Comparison of ENCODE assay signal across 10 cellular contexts in the genomic region with DNA sequence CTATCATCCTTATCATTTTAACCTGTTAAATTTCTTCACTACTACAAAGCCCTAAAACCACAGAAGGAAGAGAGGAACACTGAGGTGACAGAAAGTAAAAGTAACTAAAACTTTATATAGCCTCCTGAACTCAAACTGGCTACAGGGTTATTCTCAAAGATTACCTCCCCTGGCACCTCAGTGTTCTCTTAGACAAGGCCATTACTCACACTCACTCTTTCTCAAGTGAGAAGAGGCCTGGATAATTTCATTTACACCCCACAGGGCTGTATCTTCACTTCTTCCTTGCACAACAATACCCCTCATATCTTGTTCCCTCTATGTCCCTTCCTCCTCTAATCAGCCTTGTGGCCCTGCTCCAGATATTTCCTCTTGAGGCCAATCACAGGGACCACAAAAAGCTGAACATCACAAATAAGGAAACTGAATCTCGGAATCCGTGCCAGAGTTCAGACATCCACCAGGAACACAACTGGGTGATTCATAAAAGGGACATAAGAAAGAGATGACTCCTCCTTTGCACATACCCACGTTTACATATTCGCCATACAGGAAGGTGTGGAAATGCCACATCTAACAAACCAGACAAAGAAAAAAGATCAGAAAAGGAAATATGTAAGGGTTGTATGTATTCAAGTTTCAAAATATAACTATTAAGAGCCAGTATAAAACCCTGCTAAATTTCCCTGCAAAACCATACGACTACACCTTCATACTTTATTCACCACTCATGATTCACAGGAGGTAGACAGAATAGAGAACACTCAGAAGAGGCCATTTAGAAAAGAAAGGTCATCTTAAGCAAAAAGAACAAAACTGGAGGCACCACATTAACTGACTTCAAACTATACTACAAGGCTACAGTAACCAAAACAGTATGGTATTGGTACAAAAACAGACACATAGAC. TPM values are rescaled to one million over a fixed set of nuclear protein-coding genes. Genes with fewer than 3 reads are reported as not detected.
A peak's percentile ranks its signal among the peaks of the same experiment; 100 is the strongest.
DNase-seq lines count a peak whose midpoint lies in the region; ATAC-seq and TF ChIP-seq lines count a peak whose summit lies in the region.
"Had no signal": no experiment of that assay in that cellular context is flagged by ENCODE, and none has a peak within 500 bp of the region (broad histone marks: within the 10 kb centered on the region; RNA-seq: fewer than 3 reads in every experiment).

No MANE protein-coding gene starts in this region.

- H3K36me3 ChIP-seq in vagina = no peaks in the 10 kb centered on the region
- H3K36me3 ChIP-seq: BLaER1 had no signal

- H3K9me3 ChIP-seq in vagina = no peaks in the 10 kb centered on the region

- intact Hi-C loops in left cardiac atrium (cut with DNase I) (no loop called here), vagina (cut with DNase I) (no loop called here)

- no peaks in the 10 kb centered on the region for H3K36me3 Mint-ChIP-seq in activated T-cell treated with anti-CD3 and anti-CD28 coated beads, Interleukin-2, amount 50 U/mL, for 4 hours (ENCODE audit: insufficient read depth)

- ATAC-seq in activated T-cell treated with anti-CD3 and anti-CD28 coated beads, Interleukin-2, amount 50 U/mL, for 4 hours = peak; percentile 78
- peak; percentile 75 to 80 for ATAC-seq in left cardiac atrium

- H3K9me3 Mint-ChIP-seq in activated T-cell treated with anti-CD3 and anti-CD28 coated beads, Interleukin-2, amount 50 U/mL, for 4 hours = no peaks in the 10 kb centered on the region

- peaks cover 37% of the 10 kb centered on the region for H3K4me1 ChIP-seq in vagina

- no peak overlapping the region for H3K4me3 ChIP-seq in vagina
- H3K4me3 ChIP-seq: BLaER1 had no signal

- no peak overlapping the region for H3K4me3 Mint-ChIP-seq in activated T-cell treated with anti-CD3 and anti-CD28 coated beads, Interleukin-2, amount 50 U/mL, for 4 hours

- peaks cover 16% of the 10 kb centered on the region for H3K4me1 Mint-ChIP-seq in activated T-cell treated with anti-CD3 and anti-CD28 coated beads, Interleukin-2, amount 50 U/mL, for 4 hours (ENCODE audit: low read depth)

- no peaks in the 10 kb centered on the region for H3K27me3 Mint-ChIP-seq in activated T-cell treated with anti-CD3 and anti-CD28 coated beads, Interleukin-2, amount 50 U/mL, for 4 hours (ENCODE audit: low read depth)

- TF ChIP-seq POLR2A in vagina (IDR thresholded peaks at IDR 0.05) = no peak

- peak; percentile 57 for DNase-seq in stimulated activated CD4-positive, alpha-beta T cell treated with anti-CD3 and anti-CD28 coated beads, Interleukin-15, amount 100 ng/mL, for 24 hours
- DNase-seq in stimulated activated CD4-positive, alpha-beta T cell treated with anti-CD3 and anti-CD28 coated beads, Interleukin-2, amount 100 ng/mL, for 48 hours = no peak
- no peak for DNase-seq in activated T-cell treated with anti-CD3 and anti-CD28 coated beads, Interleukin-2, amount 50 U/mL, for 4 hours
- DNase-seq in left cardiac atrium = peak; percentile 80
- no peak for DNase-seq in vagina (ENCODE audit: extremely low spot score in 2 of 2)
- DNase-seq in COLO668 (lab: John Stamatoyannopoulos, UW; ENCODE audit: unreplicated experiment) = no peak
- DNase-seq in AML-193 (lab: John Stamatoyannopoulos, UW) = no peak
- DNase-seq in NCI-H1417 (lab: John Stamatoyannopoulos, UW) = no peak
- DNase-seq: NCI-H187 had no signal

- no peak for TF ChIP-seq CTCF in vagina (IDR thresholded peaks at IDR 0.05)

- H3K27ac ChIP-seq in vagina = peak overlapping the region; percentile 12
- H3K27ac ChIP-seq: BLaER1 had no signal

- no peaks in the 10 kb centered on the region for H3K27me3 ChIP-seq in vagina
- H3K27me3 ChIP-seq: BLaER1 had no signal

RNA-seq across cellular contexts. Expression of a gene that starts 1.7 kb away (rescaled TPM):
- total RNA-seq in activated T-cell treated with anti-CD3 and anti-CD28 coated beads, Interleukin-2, amount 50 U/mL, for 4 hours = 1 to 10 TPM; 2.0 to 2.9 (median 2.6) TPM
- total RNA-seq in left cardiac atrium = 10 to 100 TPM; 24.8 to 48.0 TPM
- 7.4 TPM for total RNA-seq in vagina

RNA-seq across cellular contexts. Expression of a gene that starts 16.6 kb away (rescaled TPM):
- 10 to 100 TPM; 48.0 to 49.5 (median 48.6) TPM for total RNA-seq in activated T-cell treated with anti-CD3 and anti-CD28 coated beads, Interleukin-2, amount 50 U/mL, for 4 hours
- total RNA-seq in left cardiac atrium = 10 to 100 TPM; 14.3 to 27.1 TPM
- total RNA-seq in vagina = 11.8 TPM

Comparison
In these comparisons a context has a peak if more than half of its experiments do, and no peak if none do; other contexts are left out.
1. DNase-seq: peak in stimulated activated CD4-positive, alpha-beta T cell treated with anti-CD3 and anti-CD28 coated beads, Interleukin-15, amount 100 ng/mL, for 24 hours (single experiment) and left cardiac atrium (single experiment); none in stimulated activated CD4-positive, alpha-beta T cell treated with anti-CD3 and anti-CD28 coated beads, Interleukin-2, amount 100 ng/mL, for 48 hours (0 of 2), activated T-cell treated with anti-CD3 and anti-CD28 coated beads, Interleukin-2, amount 50 U/mL, for 4 hours (single experiment), vagina (0 of 2), COLO668 (single experiment), AML-193 (0 of 2) and NCI-H1417 (0 of 3).